ENCODE assay signal across 28 cellular contexts in the genomic region with DNA sequence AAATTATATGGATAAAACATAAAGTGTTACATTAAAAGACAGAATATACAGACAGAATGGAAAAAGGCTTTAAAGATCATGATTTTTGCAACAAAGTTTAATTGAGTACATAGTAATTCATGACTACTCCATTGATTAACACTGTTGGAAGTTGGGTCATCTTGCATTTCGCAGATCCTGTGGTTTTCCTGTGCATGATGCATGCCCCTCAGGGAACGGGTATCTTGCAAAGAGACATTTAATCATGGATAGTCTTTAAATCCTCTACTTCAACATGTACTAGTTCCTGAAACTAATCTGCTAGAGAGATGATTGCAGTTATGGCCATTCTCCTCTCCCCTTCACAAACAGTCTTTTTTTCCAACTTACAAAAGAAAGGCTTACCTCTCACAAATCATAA.
DNase-seq lines count a peak whose midpoint lies in the region; ATAC-seq, FAIRE-seq and TF ChIP-seq lines count a peak whose summit lies in the region.
"Had no signal": no experiment of that assay in that cellular context is flagged by ENCODE, and none has a peak within 500 bp of the region (broad histone marks: within the 10 kb centered on the region; RNA-seq: fewer than 3 reads in every experiment).

No MANE protein-coding gene starts in this region.

- TF ChIP-seq CTCF in D721Med (IDR thresholded peaks at IDR 0.05; ENCODE audit: insufficient read depth, missing control alignments) = no peak
- TF ChIP-seq CTCF in bronchial epithelial cell (IDR thresholded peaks at IDR 0.05; ENCODE audit: insufficient read depth, low read length, severe bottlenecking) = no peak
- no peak for TF ChIP-seq CTCF in lower leg skin (IDR thresholded peaks at IDR 0.05)

- intact Hi-C loops in lower leg skin (cut with DNase I; ENCODE audit: low total_unique reads) = no loop called here

- DNase-seq in D721Med (ENCODE audit: insufficient read length, low spot score) (no peak), M059J (ENCODE audit: low read depth) (peak; percentile 81), bronchial epithelial cell (ENCODE audit: low read depth) (peak; percentile 59), mesenchymal stem cell (no peak), lower leg skin (ENCODE audit: low spot score in 2 of 2) (no peak)
- DNase-seq in activated effector memory CD4-positive, alpha-beta T cell treated with Interleukin-2 at 50 U/mL for 16 hours = no peak
- DNase-seq: activated CD8-positive, alpha-beta T cell treated with anti-CD3 and anti-CD28 coated beads, Interleukin-2, amount 10 ng/mL, durations not matched to agents 7 days and 5 days; activated effector memory CD4-positive, alpha-beta T cell treated with anti-CD3 and anti-CD28 coated beads, Interleukin-2, amount 50 U/mL, for 16 hours; activated naive CD8-positive, alpha-beta T cell treated with anti-CD3 and anti-CD28 coated beads, Interleukin-2, amount 50 U/mL, for 24 hours; activated T-cell treated with anti-CD3 and anti-CD28 coated beads for 4 hours; CD4-positive, alpha-beta T cell; colonic mucosa; DMS 273 treated with DMSO at 0.1 percent for 48 hours; effector memory CD8-positive, alpha-beta T cell; GDM1; left cardiac atrium; mesendoderm; NCI-H187; NCI-H69; psoas muscle; RPMI8226; stimulated activated naive CD8-positive, alpha-beta T cell treated with anti-CD3 and anti-CD28 coated beads, Interleukin-15, amount 100 ng/mL, for 72 hours; tibial artery had no signal

- no peaks in the 10 kb centered on the region for H3K4me1 ChIP-seq in mesenchymal stem cell (ENCODE audit: control insufficient read depth, insufficient read depth, low read depth, low read length)
- H3K4me1 ChIP-seq: colonic mucosa, psoas muscle, tibial artery had no signal

- H3K4me2 ChIP-seq in mesenchymal stem cell (ENCODE audit: low read length, poor library complexity, severe bottlenecking) = no peak overlapping the region
- H3K4me2 ChIP-seq: KMS-11 had no signal

- ATAC-seq in HG03565 (IDR thresholded peaks at IDR 0.05; ENCODE audit: unreplicated experiment) (no peak), GM18909 (IDR thresholded peaks at IDR 0.05; ENCODE audit: poor library complexity, unreplicated experiment) (no peak)
- ATAC-seq: activated CD4-positive, CD25-positive, alpha-beta regulatory T cell treated with anti-CD3 and anti-CD28 coated beads, Interleukin-2, amount 50 U/mL, for 24 hours; activated CD8-positive, alpha-beta T cell treated with anti-CD3 and anti-CD28 coated beads, Interleukin-2, amount 10 ng/mL, durations not matched to agents 7 days and 5 days; activated naive CD8-positive, alpha-beta T cell treated with anti-CD3 and anti-CD28 coated beads, Interleukin-2, amount 50 U/mL, for 24 hours; effector memory CD8-positive, alpha-beta T cell; esophagus mucosa; left cardiac atrium; psoas muscle; stimulated activated naive CD8-positive, alpha-beta T cell treated with anti-CD3 and anti-CD28 coated beads, Interleukin-15, amount 100 ng/mL, for 72 hours had no signal

- no peak overlapping the region for H2BK5ac ChIP-seq in mesenchymal stem cell (ENCODE audit: low read depth, low read length, poor library complexity, severe bottlenecking)

- no peak overlapping the region for H3K14ac ChIP-seq in mesenchymal stem cell (ENCODE audit: low read length in 2 of 2)

- H2BK120ac ChIP-seq in mesenchymal stem cell (ENCODE audit: low read depth, low read length) = no peak overlapping the region

- no peak overlapping the region for H2AFZ ChIP-seq in mesenchymal stem cell (ENCODE audit: low read depth, low read length)

- H4K91ac ChIP-seq in mesenchymal stem cell (ENCODE audit: low read length) = no peak overlapping the region

- H2AK5ac ChIP-seq in mesenchymal stem cell (ENCODE audit: low read length, severe bottlenecking) = no peak overlapping the region

- peak overlapping the region; percentile 61 for H3K9ac ChIP-seq in mesenchymal stem cell (ENCODE audit: low read length)
- H3K9ac ChIP-seq: KMS-11 had no signal

- H3K4me3 ChIP-seq in bronchial epithelial cell (ENCODE audit: low read depth, low read length) = no peak overlapping the region
- peak overlapping the region in 1 of 2 experiments; percentile 44 for H3K4me3 ChIP-seq in mesenchymal stem cell (ENCODE audit: insufficient read depth in 1 of 2, low read depth in 1 of 2, low read length in 2 of 2)
- H3K4me3 ChIP-seq in lower leg skin (ENCODE audit: low read depth, poor library complexity, severe bottlenecking) = no peak overlapping the region
- H3K4me3 ChIP-seq: colonic mucosa, psoas muscle, tibial artery had no signal

- H3K36me3 ChIP-seq in bronchial epithelial cell (ENCODE audit: control insufficient read depth, insufficient read depth, low read length) = no peaks in the 10 kb centered on the region
- H3K36me3 ChIP-seq in mesenchymal stem cell (ENCODE audit: control insufficient read depth in 1 of 2, insufficient read depth in 2 of 2, low read depth in 1 of 2, low read length in 2 of 2) = no peaks in the 10 kb centered on the region
- H3K36me3 ChIP-seq: colonic mucosa, tibial artery had no signal

- H2BK12ac ChIP-seq in mesenchymal stem cell (ENCODE audit: low read length in 2 of 2) = no peak overlapping the region

- no peak overlapping the region for H2BK15ac ChIP-seq in mesenchymal stem cell (ENCODE audit: low read depth, poor library complexity, severe bottlenecking)

- H3K27me3 ChIP-seq in bronchial epithelial cell (ENCODE audit: control insufficient read depth, insufficient read depth, low read length) (no peaks in the 10 kb centered on the region), mesenchymal stem cell (ENCODE audit: control insufficient read depth in 1 of 2, insufficient read depth in 1 of 2, low read length in 2 of 2) (no peaks in the 10 kb centered on the region)
- H3K27me3 ChIP-seq: colonic mucosa, tibial artery had no signal

- WGBS in mesenchymal stem cell = 79% methylated on average over 2 of the region's 2 CpGs
- WGBS in lower leg skin, 2 donors = 73 to 75% methylated on average over 2 of the region's 2 CpGs

- H3K4ac ChIP-seq in mesenchymal stem cell (ENCODE audit: low read depth in 1 of 2, low read length in 2 of 2) = no peak overlapping the region

- no peaks in the 10 kb centered on the region for H3K79me1 ChIP-seq in mesenchymal stem cell (replicated peaks; ENCODE audit: low read length, poor library complexity, severe bottlenecking)

- H3K18ac ChIP-seq in mesenchymal stem cell (ENCODE audit: low read depth in 1 of 2, low read length in 2 of 2) = no peak overlapping the region

- H4K8ac ChIP-seq in mesenchymal stem cell (ENCODE audit: low read length) = no peak overlapping the region

- H3K9me3 ChIP-seq in mesenchymal stem cell (ENCODE audit: control insufficient read depth, low read length) = no peaks in the 10 kb centered on the region
- H3K9me3 ChIP-seq: colonic mucosa, psoas muscle, tibial artery had no signal

- peak; percentile 100 for FAIRE-seq in D721Med (lab: Jason Lieb, UNC)
- no peak for FAIRE-seq in bronchial epithelial cell (lab: Jason Lieb, UNC)

- no peak for TF ChIP-seq POLR2A in lower leg skin (IDR thresholded peaks at IDR 0.05)

- no peak overlapping the region for H3K27ac ChIP-seq in mesenchymal stem cell (ENCODE audit: low read length, poor library complexity, severe bottlenecking)
- H3K27ac ChIP-seq: colonic mucosa, KMS-11, psoas muscle, tibial artery had no signal

- no peak overlapping the region for H3K23ac ChIP-seq in mesenchymal stem cell (ENCODE audit: low read length in 2 of 2)

Comparison
In these comparisons a context has a peak if more than half of its experiments do, and no peak if none do; other contexts are left out.
1. DNase-seq: peak in M059J (single experiment) and bronchial epithelial cell (single experiment); none in D721Med (single experiment), mesenchymal stem cell (single experiment), activated effector memory CD4-positive, alpha-beta T cell treated with Interleukin-2 at 50 U/mL for 16 hours (single experiment) and lower leg skin (0 of 2).